Comparison of ENCODE assay signal across 28 cellular contexts in the genomic region with DNA sequence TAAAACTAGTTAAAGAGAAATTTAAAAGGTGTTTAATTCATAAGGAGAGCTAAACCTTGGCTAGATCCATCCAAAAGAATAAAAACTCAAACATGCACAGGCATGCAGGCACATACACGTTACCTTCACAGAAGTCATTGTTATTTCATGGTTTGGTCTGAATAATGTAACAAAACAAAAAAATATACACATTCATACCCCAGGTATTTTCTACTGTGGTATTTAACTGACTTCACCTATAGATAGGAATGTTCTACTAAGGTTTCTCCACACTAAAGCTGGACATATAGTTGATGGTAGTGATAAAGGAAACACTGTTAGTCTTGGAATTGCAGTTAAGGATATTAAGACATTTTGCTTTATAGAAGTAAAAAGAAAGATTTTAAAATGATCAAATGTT.
"Had no signal": no experiment of that assay in that cellular context is flagged by ENCODE, and none has a peak within 500 bp of the region (broad histone marks: within the 10 kb centered on the region; RNA-seq: fewer than 3 reads in every experiment).

No MANE protein-coding gene starts in this region.

- H3K9me3 ChIP-seq: adrenal gland, body of pancreas, gastrocnemius medialis, heart left ventricle had no signal

- H3K27ac ChIP-seq: adrenal gland, body of pancreas, gastrocnemius medialis, heart left ventricle had no signal

- H3K36me3 ChIP-seq: adrenal gland, gastrocnemius medialis, heart left ventricle had no signal

- DNase-seq: activated CD4-positive, alpha-beta memory T cell treated with anti-CD3 and anti-CD28 coated beads for 36 hours; activated CD4-positive, alpha-beta T cell treated with anti-CD3 and anti-CD28 coated beads for 36 hours; activated CD4-positive, alpha-beta T cell treated with anti-CD3 and anti-CD28 coated beads, Interleukin-2, amount 10 ng/mL, durations not matched to agents 24 days and 14 days; activated CD4-positive, CD25-positive, alpha-beta regulatory T cell; activated CD4-positive, CD25-positive, alpha-beta regulatory T cell treated with anti-CD3 and anti-CD28 coated beads, Interleukin-2, amount 50 U/mL, for 72 hours; activated CD8-positive, alpha-beta memory T cell treated with anti-CD3 and anti-CD28 coated beads, Interleukin-2, amount 10 ng/mL, durations not matched to agents 7 days and 5 days; activated CD8-positive, alpha-beta memory T cell treated with anti-CD3 and anti-CD28 coated beads, Interleukin-2, amount 50 U/mL, for 4 hours; activated CD8-positive, alpha-beta T cell treated with anti-CD3 and anti-CD28 coated beads, Interleukin-2, amount 10 ng/mL, durations not matched to agents 7 days and 5 days; activated effector memory CD4-positive, alpha-beta T cell treated with anti-CD3 and anti-CD28 coated beads, Interleukin-2, amount 50 U/mL, for 16 hours; activated naive CD4-positive, alpha-beta T cell treated with anti-CD3 and anti-CD28 coated beads for 36 hours; activated naive CD8-positive, alpha-beta T cell treated with anti-CD3 and anti-CD28 coated beads for 36 hours; activated naive CD8-positive, alpha-beta T cell treated with anti-CD3 and anti-CD28 coated beads, Interleukin-2, amount 50 U/mL, for 24 hours; activated T-cell treated with anti-CD3 and anti-CD28 coated beads, Interleukin-2, amount 50 U/mL, for 1 hour; activated T-cell treated with anti-CD3 and anti-CD28 coated beads, Interleukin-2, amount 50 U/mL, for 48 hours; adrenal gland; amygdala; aorta; body of pancreas; cortex of kidney; dermis blood vessel endothelial cell; effector CD4-positive, alpha-beta T cell; effector memory CD8-positive, alpha-beta T cell; foreskin fibroblast; gastrocnemius medialis; glutamatergic neuron; heart left ventricle; T-helper 2 cell had no signal

- H3K27me3 ChIP-seq: adrenal gland, body of pancreas, gastrocnemius medialis, heart left ventricle had no signal

- H3K4me1 ChIP-seq: adrenal gland, body of pancreas, gastrocnemius medialis, heart left ventricle had no signal

- H3K4me3 ChIP-seq: adrenal gland, body of pancreas, gastrocnemius medialis, heart left ventricle had no signal

- ATAC-seq: activated CD4-positive, alpha-beta T cell treated with anti-CD3 and anti-CD28 coated beads for 36 hours; activated CD8-positive, alpha-beta memory T cell treated with anti-CD3 and anti-CD28 coated beads, Interleukin-2, amount 10 ng/mL, durations not matched to agents 7 days and 5 days; activated CD8-positive, alpha-beta T cell treated with anti-CD3 and anti-CD28 coated beads, Interleukin-2, amount 10 ng/mL, durations not matched to agents 7 days and 5 days; activated naive CD8-positive, alpha-beta T cell treated with anti-CD3 and anti-CD28 coated beads, Interleukin-2, amount 50 U/mL, for 24 hours; body of pancreas; effector memory CD8-positive, alpha-beta T cell; esophagus mucosa; gastrocnemius medialis; heart left ventricle had no signal
